Comparison of ENCODE assay signal across 8 cellular contexts in the genomic region with DNA sequence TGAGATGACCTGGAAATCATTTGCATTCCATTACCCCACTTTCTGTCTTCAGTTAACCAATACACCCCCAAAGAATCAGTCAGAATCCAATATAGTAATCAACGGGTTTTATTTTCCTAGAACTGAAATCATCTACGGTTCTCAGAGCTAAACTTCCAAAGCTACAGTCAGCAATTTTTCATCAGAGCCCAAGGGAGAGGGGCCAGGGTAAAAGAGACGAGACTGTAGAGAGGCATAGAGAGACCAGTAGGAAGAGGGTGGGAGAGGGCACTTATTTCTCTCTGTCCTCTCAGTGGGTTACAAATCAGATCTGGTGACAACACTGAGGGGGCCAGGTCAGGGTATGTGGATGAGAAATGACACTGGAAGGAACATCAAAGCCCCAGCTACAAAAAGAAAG. TPM values are rescaled to one million over a fixed set of nuclear protein-coding genes. Genes with fewer than 3 reads are reported as not detected.
DNase-seq lines count a peak whose midpoint lies in the region; ATAC-seq and TF ChIP-seq lines count a peak whose summit lies in the region.

No MANE protein-coding gene starts in this region.

- H3K4me3 Mint-ChIP-seq in brain: peak overlapping the region; percentile 57 to 99 (median 97)
- peak overlapping the region; percentile 12 to 96 (median 65) for H3K4me3 Mint-ChIP-seq in nephron

- in situ Hi-C loops in GM13976 (cut with MboI; ENCODE audit: low sequenced_read_pairs, unreplicated experiment): no loop called here

- TF ChIP-seq CTCF in brain (conservative IDR thresholded peaks at IDR 0.05): no peak
- no peak for TF ChIP-seq CTCF in nephron (IDR thresholded peaks at IDR 0.05; ENCODE audit: unreplicated experiment in 3 of 3)
- TF ChIP-seq CTCF in GM13976 (IDR thresholded peaks at IDR 0.05; ENCODE audit: borderline replicate concordance, control extremely low read depth, extremely low read depth, insufficient read depth, missing control alignments): no peak

- no peak for DNase-seq in Jurkat, Clone E6-1 (ENCODE audit: low read depth, low spot score)
- DNase-seq in GM13976 (ENCODE audit: low spot score): no peak
- no peak for DNase-seq in SIG-M5 treated with dmso at 0.1 percent for 504 hours (lab: John Stamatoyannopoulos, UW; ENCODE audit: unreplicated experiment)

- H3K4me2 ChIP-seq in BLaER1 treated with 17β-estradiol and CSF1 and Interleukin-3, amounts not matched to agents 10 nM and 100 nM: peak overlapping the region; percentile 54 to 84 (median 68); a peak in 21 of 22 replicates

- H3K4me1 Mint-ChIP-seq in brain (peaks cover 51% of the 10 kb centered on the region), nephron (peaks cover 46% of the 10 kb centered on the region)

- H3K9me3 ChIP-seq in BLaER1 treated with 17β-estradiol and CSF1 and Interleukin-3, amounts not matched to agents 10 nM and 100 nM (replicated peaks in 1 of 11): no peaks in the 10 kb centered on the region

- H3K27ac ChIP-seq in BLaER1 treated with 17β-estradiol and CSF1 and Interleukin-3, amounts not matched to agents 10 nM and 100 nM: peak overlapping the region in 10 of 11 experiments; percentile 61 to 88 (median 78); a peak in 19 of 22 replicates

- H3K9ac ChIP-seq in BLaER1 treated with 17β-estradiol and CSF1 and Interleukin-3, amounts not matched to agents 10 nM and 100 nM: peak overlapping the region in 5 of 11 experiments; percentile 8 to 90 (median 42); a peak in 4 of 22 replicates

- no peaks in the 10 kb centered on the region for H3K9me3 Mint-ChIP-seq in brain
- no peaks in the 10 kb centered on the region for H3K9me3 Mint-ChIP-seq in nephron

- H3K4me1 ChIP-seq in BLaER1 treated with 17β-estradiol and CSF1 and Interleukin-3, amounts not matched to agents 10 nM and 100 nM: peaks cover 45 to 70% (median 61%) of the 10 kb centered on the region in 10 experiments

- peaks cover 3% of the 10 kb centered on the region for H3K36me3 Mint-ChIP-seq in brain
- H3K36me3 Mint-ChIP-seq in nephron (ENCODE audit: low read depth): peaks cover 27% of the 10 kb centered on the region

- peak overlapping the region; percentile 28 to 100 (median 100) for H3K27ac Mint-ChIP-seq in brain
- peak overlapping the region; percentile 94 to 96 (median 96) for H3K27ac Mint-ChIP-seq in nephron

- H4K20me1 ChIP-seq in BLaER1 treated with 17β-estradiol and CSF1 and Interleukin-3, amounts not matched to agents 10 nM and 100 nM: peaks cover 0 to 40% (median 34%) of the 10 kb centered on the region in 11 experiments; a peak in 18 of 22 replicates

- H3K27me3 Mint-ChIP-seq in brain (peaks cover 6% of the 10 kb centered on the region), nephron (ENCODE audit: low read depth) (no peaks in the 10 kb centered on the region)

- no peak for ATAC-seq in HG03108 (IDR thresholded peaks at IDR 0.05; ENCODE audit: unreplicated experiment)
- no peak for ATAC-seq in HG03025 (IDR thresholded peaks at IDR 0.05; ENCODE audit: low FRiP score, unreplicated experiment)

- H3K27me3 ChIP-seq in BLaER1 treated with 17β-estradiol and CSF1 and Interleukin-3, amounts not matched to agents 10 nM and 100 nM: no peaks in the 10 kb centered on the region

- peaks cover 51 to 76% (median 67%) of the 10 kb centered on the region in 11 experiments for H3K36me3 ChIP-seq in BLaER1 treated with 17β-estradiol and CSF1 and Interleukin-3, amounts not matched to agents 10 nM and 100 nM

- H3K4me3 ChIP-seq in BLaER1 treated with 17β-estradiol and CSF1 and Interleukin-3, amounts not matched to agents 10 nM and 100 nM: peak overlapping the region in 2 of 10 experiments; percentile 13 to 46; a peak in 1 of 20 replicates
- H3K4me3 ChIP-seq in Jurkat, Clone E6-1 (ENCODE audit: low read length): peak overlapping the region; percentile 50

RNA-seq across cellular contexts. Expression of gene MRPL24, which starts 1.1 kb away (rescaled TPM):
- 221 TPM for polyA plus RNA-seq in Jurkat, Clone E6-1 (2012; ENCODE audit: insufficient read depth, insufficient read length)
- 111 TPM for polyA plus RNA-seq in brain (ENCODE audit: insufficient read depth, low read depth, low replicate concordance)

RNA-seq across cellular contexts. Expression of gene HDGF, which starts 9.5 kb away (rescaled TPM):
- 382 TPM for polyA plus RNA-seq in Jurkat, Clone E6-1 (2012; ENCODE audit: insufficient read depth, insufficient read length)
- 502 TPM for polyA plus RNA-seq in brain (ENCODE audit: insufficient read depth, low read depth, low replicate concordance)

RNA-seq across cellular contexts. Expression of gene ISG20L2, which starts 13.5 kb away (rescaled TPM):
- polyA plus RNA-seq in Jurkat, Clone E6-1 (2012; ENCODE audit: insufficient read depth, insufficient read length): 44.6 TPM
- 41.5 TPM for polyA plus RNA-seq in brain (ENCODE audit: insufficient read depth, low read depth, low replicate concordance)

RNA-seq across cellular contexts. Expression of gene METTL25B, which starts 13.7 kb away (rescaled TPM):
- polyA plus RNA-seq in Jurkat, Clone E6-1 (2012; ENCODE audit: insufficient read depth, insufficient read length): 31.8 TPM
- 46.8 TPM for polyA plus RNA-seq in brain (ENCODE audit: insufficient read depth, low read depth, low replicate concordance)

RNA-seq across cellular contexts. Expression of gene PRCC, which starts 25.3 kb away (rescaled TPM):
- 84.1 TPM for polyA plus RNA-seq in Jurkat, Clone E6-1 (2012; ENCODE audit: insufficient read depth, insufficient read length)
- 111 TPM for polyA plus RNA-seq in brain (ENCODE audit: insufficient read depth, low read depth, low replicate concordance)
